ENCODE assay signal across 18 cellular contexts in the genomic region with DNA sequence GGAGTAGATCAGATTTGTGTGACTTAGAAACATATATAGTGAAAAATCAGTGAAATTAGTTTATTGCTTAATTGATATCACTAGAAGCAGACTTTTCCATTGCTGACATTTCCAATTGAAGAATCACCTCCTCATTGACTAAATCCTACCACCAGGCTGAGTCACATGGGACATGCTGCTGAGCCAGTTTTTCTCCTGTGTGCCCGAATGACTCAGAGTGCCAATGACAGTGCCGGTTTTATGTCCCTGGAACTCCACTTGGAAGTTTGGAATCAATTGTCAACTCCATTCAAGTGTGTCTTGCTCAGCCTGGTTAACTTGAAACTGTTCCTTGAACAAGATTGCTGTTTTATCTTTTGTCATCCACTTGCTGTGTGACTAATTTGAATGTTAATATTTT.
A peak's percentile ranks its signal among the peaks of the same experiment; 100 is the strongest.
DNase-seq lines count a peak whose midpoint lies in the region; ATAC-seq lines count a peak whose summit lies in the region.
"Had no signal": no experiment of that assay in that cellular context is flagged by ENCODE, and none has a peak within 500 bp of the region (broad histone marks: within the 10 kb centered on the region; RNA-seq: fewer than 3 reads in every experiment).

No MANE protein-coding gene starts in this region.

- 4 to 10% methylated on average over 2 of the region's 2 CpGs for WGBS in GM23248 (ENCODE audit: low coverage in 1 of 2, low lambda C conversion rate in 2 of 2, missing lambda C conversion rate in 2 of 2), 2 experiments

- H3K79me2 ChIP-seq in GM23248 (ENCODE audit: insufficient read depth), result no peaks in the 10 kb centered on the region
- H3K79me2 ChIP-seq: hepatocyte had no signal

- peak; percentile 87 for DNase-seq in GM23248
- DNase-seq in MG63, result peak; percentile 46
- DNase-seq in renal cortical epithelial cell (ENCODE audit: low read depth), result peak; percentile 76
- no peak for DNase-seq in globus pallidus (ENCODE audit: low spot score)
- DNase-seq in NCI-H187 (lab: John Stamatoyannopoulos, UW), result no peak
- DNase-seq: activated CD4-positive, alpha-beta T cell treated with anti-CD3 and anti-CD28 coated beads, Interleukin-2, amount 10 ng/mL, durations not matched to agents 7 days and 5 days; activated T-cell treated with anti-CD3 and anti-CD28 coated beads for 4 hours; C1 segment of cervical spinal cord; DMS153; kidney glomerular epithelial cell; NCI-H2029; NCI-H446 treated with DMSO at 0.1 percent for 48 hours; stimulated activated naive B cell treated with anti-CD40 and anti-IgM and Interleukin-4, amounts not matched to agents 10 μg/mL and 1 μg/mL and 100 μg/mL, for 72 hours; transverse colon had no signal

- H3K4me3 ChIP-seq in GM23248 (no peak overlapping the region), MG63 (no peak overlapping the region)
- H3K4me3 ChIP-seq: hepatocyte, transverse colon had no signal

- H3K36me3 ChIP-seq in GM23248 (ENCODE audit: low read depth) (no peaks in the 10 kb centered on the region), MG63 (no peaks in the 10 kb centered on the region)
- H3K36me3 ChIP-seq: transverse colon had no signal

- H3K27me3 ChIP-seq in GM23248 (replicated peaks; ENCODE audit: insufficient read depth) (no peaks in the 10 kb centered on the region), MG63 (no peaks in the 10 kb centered on the region)
- H3K27me3 ChIP-seq: hepatocyte, transverse colon had no signal

- in situ Hi-C loops in GM23248 (cut with MboI), result no loop called here

- H2AFZ ChIP-seq in GM23248, result no peak overlapping the region
- H2AFZ ChIP-seq: hepatocyte had no signal

- no peaks in the 10 kb centered on the region for H4K20me1 ChIP-seq in GM23248 (ENCODE audit: insufficient read depth)

- peaks cover 32% of the 10 kb centered on the region for H3K4me1 ChIP-seq in GM23248 (ENCODE audit: insufficient read depth)
- H3K4me1 ChIP-seq: transverse colon had no signal

- no peak overlapping the region; the same call in 1 of the 2 replicates for H3K9ac ChIP-seq in GM23248

- peak overlapping the region; percentile 20 for H3K4me2 ChIP-seq in GM23248 (ENCODE audit: unreplicated experiment)
- H3K4me2 ChIP-seq: hepatocyte had no signal

- H3K9me3 ChIP-seq in GM23248 (ENCODE audit: low read depth) (no peaks in the 10 kb centered on the region), MG63 (0 out of 2 replicates have a peak, but pooled peaks cover 3% of the 10 kb centered on the region)

- H3F3A ChIP-seq in GM23248 (ENCODE audit: insufficient read depth), result peaks cover 30% of the 10 kb centered on the region

- ATAC-seq in esophagus mucosa, result peak; percentile 95
- no peak for ATAC-seq in GM21528 (IDR thresholded peaks at IDR 0.05; ENCODE audit: low FRiP score, unreplicated experiment)
- ATAC-seq in GM18909 (IDR thresholded peaks at IDR 0.05; ENCODE audit: poor library complexity, unreplicated experiment), result no peak
- ATAC-seq: stimulated activated naive B cell treated with anti-CD40 and anti-IgM and Interleukin-4, amounts not matched to agents 10 μg/mL and 1 μg/mL and 100 μg/mL, for 72 hours had no signal

- no peaks in the 10 kb centered on the region for H3K9me2 ChIP-seq in GM23248 (ENCODE audit: insufficient read depth)

- H3K27ac ChIP-seq in GM23248, result peak overlapping the region; percentile 60
- H3K27ac ChIP-seq: hepatocyte, transverse colon had no signal

Comparison
In these comparisons a context has a peak if more than half of its experiments do, and no peak if none do; other contexts are left out.
1. DNase-seq: peak in GM23248 (single experiment), MG63 (single experiment) and renal cortical epithelial cell (single experiment); none in globus pallidus (single experiment) and NCI-H187 (0 of 2).